ENCODE assay signal across 1 cellular context in the genomic region with DNA sequence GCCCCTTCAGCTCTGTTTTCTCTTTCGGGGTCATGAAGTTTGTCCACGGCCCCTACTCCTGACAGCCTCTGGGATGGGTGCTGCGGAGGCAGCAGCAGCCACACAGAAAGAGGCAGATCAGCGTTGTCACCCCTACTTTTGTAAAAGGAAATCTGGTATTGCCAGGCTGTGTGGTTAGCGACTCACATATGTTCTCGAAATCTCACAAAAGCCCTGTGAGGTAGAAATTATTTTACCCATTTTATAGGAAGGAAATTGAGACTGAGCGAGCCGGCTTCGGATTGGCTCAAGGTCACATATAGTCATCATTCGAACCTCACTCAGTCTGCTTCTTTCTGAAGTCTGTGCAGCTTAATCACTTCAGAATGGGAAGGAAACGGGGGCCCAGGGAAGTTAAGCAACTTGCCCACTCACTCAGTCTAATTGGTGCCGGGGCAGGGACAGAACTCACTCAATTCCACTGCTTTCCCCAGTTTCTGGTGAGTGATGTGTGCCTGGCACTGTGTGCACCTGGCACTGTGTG.
TF ChIP-seq lines count a peak whose summit lies in the region.

No MANE protein-coding gene starts in this region.

TF ChIP-seq in A549, 52 proteins besides CTCF, POLR2A, EP300 and RAD21:
- TF ChIP-seq SREBF2 (IDR thresholded peaks at IDR 0.05): no peak
